ENCODE assay signal across 16 cellular contexts in genomic region chr12:15936751-15937150, GRCh38. TPM values are rescaled to one million over a fixed set of nuclear protein-coding genes. Genes with fewer than 3 reads are reported as not detected.
DNase-seq lines count a peak whose midpoint lies in the region; ATAC-seq and TF ChIP-seq lines count a peak whose summit lies in the region.
"Had no signal": no experiment of that assay in that cellular context is flagged by ENCODE, and none has a peak within 500 bp of the region (broad histone marks: within the 10 kb centered on the region; RNA-seq: fewer than 3 reads in every experiment).

No MANE protein-coding gene starts in this region.

- H3K4me2 ChIP-seq in H9 (ENCODE audit: insufficient read depth, insufficient read length, low read length) = no peak overlapping the region
- no peak overlapping the region for H3K4me2 ChIP-seq in trophoblast cell (ENCODE audit: low read length)
- H3K4me2 ChIP-seq: BLaER1 treated with 17β-estradiol and CSF1 and Interleukin-3, amounts not matched to agents 10 nM and 100 nM; GM23338 had no signal

- POLR2A ChIA-PET in WTC11 (lab: Charles Lee) (no interaction called here), GM10248 (lab: Yijun Ruan, JAX) (no interaction called here)

- no peak overlapping the region for H4K8ac ChIP-seq in H9 (replicated peaks; ENCODE audit: insufficient read length, low read depth, low read length)
- no peak overlapping the region for H4K8ac ChIP-seq in trophoblast cell (ENCODE audit: low read depth, low read length)

- H2AK5ac ChIP-seq in H9 (ENCODE audit: insufficient read length, low read length) (no peak overlapping the region), trophoblast cell (ENCODE audit: low read length) (no peak overlapping the region)

- WGBS in H9 (ENCODE audit: extremely low coverage, insufficient read length, low lambda C conversion rate) = no CpG with 5 or more reads among the region's 3 CpGs
- no CpG with 5 or more reads among the region's 3 CpGs for WGBS in trophoblast cell (ENCODE audit: extremely low coverage, insufficient coverage, insufficient read length)
- whole genome bisulfite sequencing in esophagus squamous epithelium, 2 donors = 80% methylated on average over 3 of the region's 3 CpGs

- H3K36me3 ChIP-seq in trophoblast cell (ENCODE audit: control insufficient read depth in 1 of 2, insufficient read depth in 2 of 2, low read length in 2 of 2) (peaks cover 0 to 2% of the 10 kb centered on the region in 2 experiments), esophagus squamous epithelium (peaks cover 0 to 8% (median 0%) of the 10 kb centered on the region in 3 donors)
- H3K36me3 ChIP-seq: HAP-1 had no signal

- H3K27me3 Mint-ChIP-seq in H9 (ENCODE audit: low read depth) (no peaks in the 10 kb centered on the region), WTC11 (ENCODE audit: low read depth) (no peaks in the 10 kb centered on the region)
- H3K27me3 Mint-ChIP-seq: CD4-positive, CD25-positive, alpha-beta regulatory T cell had no signal

- H3K27ac ChIP-seq in H9 (ENCODE audit: insufficient read length, low read depth, low read length) (no peak overlapping the region), epithelial cell of prostate (peak overlapping the region; percentile 36), trophoblast cell (ENCODE audit: low read depth, low read length) (no peak overlapping the region), esophagus squamous epithelium (no peak overlapping the region)
- H3K27ac ChIP-seq: BLaER1 treated with 17β-estradiol and CSF1 and Interleukin-3, amounts not matched to agents 10 nM and 100 nM had no signal

- H4K12ac ChIP-seq in trophoblast cell (ENCODE audit: low read depth, low read length) = no peak overlapping the region

- H3K79me1 ChIP-seq in H9 (ENCODE audit: insufficient read depth, low read depth, low read length, poor library complexity, severe bottlenecking) (no peaks in the 10 kb centered on the region), trophoblast cell (ENCODE audit: low read length) (peaks cover 3% of the 10 kb centered on the region)

- intact Hi-C loops in esophagus squamous epithelium (cut with DNase I) = no loop called here

- H3K4me1 ChIP-seq in H9 (ENCODE audit: insufficient read depth, low read length) (no peaks in the 10 kb centered on the region), trophoblast cell (ENCODE audit: control insufficient read depth in 1 of 2, insufficient read depth in 2 of 2, low read length in 2 of 2) (peaks cover 0 to under 1% of the 10 kb centered on the region in 2 experiments), esophagus squamous epithelium (no peaks in the 10 kb centered on the region)
- H3K4me1 ChIP-seq: HAP-1 had no signal

- H2BK12ac ChIP-seq in H9 (ENCODE audit: insufficient read length, low read depth, low read length) = no peak overlapping the region
- no peak overlapping the region for H2BK12ac ChIP-seq in trophoblast cell (ENCODE audit: low read length)

- CTCF ChIA-PET in WTC11 (lab: Charles Lee) (no interaction called here), GM10248 (lab: Yijun Ruan, JAX) (no interaction called here)

- DNase-seq in H9 (no peak), WTC11 (ENCODE audit: low spot score) (no peak), epithelial cell of prostate (ENCODE audit: low read depth, low spot score) (no peak), trophoblast cell (peak in 1 of 2 donors; percentile 35), esophagus squamous epithelium (lab: John Stamatoyannopoulos, UW) (no peak), GM10248 (ENCODE audit: extremely low spot score) (no peak)
- no peak for DNase-seq in stimulated activated CD4-positive, alpha-beta T cell treated with anti-CD3 and anti-CD28 coated beads, Interleukin-2, amount 100 ng/mL, for 24 hours
- DNase-seq: ACHN; Calu3; CD4-positive, CD25-positive, alpha-beta regulatory T cell; DMS 273 treated with DMSO at 0.1 percent for 48 hours; HFFc6 had no signal

- 0 out of 7 replicates have a peak overlapping the region, but pooled peaks of 1 of the 3 experiments have one; percentile 19 for H3K27ac Mint-ChIP-seq in H9
- no peak overlapping the region for H3K27ac Mint-ChIP-seq in WTC11
- H3K27ac Mint-ChIP-seq: CD4-positive, CD25-positive, alpha-beta regulatory T cell; GM23338; HFFc6 had no signal

- TF ChIP-seq POLR2A in esophagus squamous epithelium (IDR thresholded peaks at IDR 0.05) = no peak

- H2BK15ac ChIP-seq in H9 (ENCODE audit: low read depth, low read length) = no peak overlapping the region

- H3K4ac ChIP-seq in H9 (ENCODE audit: low read depth, low read length) = no peak overlapping the region; the same call in 1 of the 2 replicates
- no peak overlapping the region for H3K4ac ChIP-seq in trophoblast cell (ENCODE audit: low read depth, low read length)

- no peak overlapping the region for H4K5ac ChIP-seq in H9 (ENCODE audit: insufficient read length, low read depth, low read length)

- H3K14ac ChIP-seq in H9 (ENCODE audit: insufficient read depth, low read length) (no peak overlapping the region), trophoblast cell (ENCODE audit: low read length) (no peak overlapping the region)

- H4K91ac ChIP-seq in H9 (ENCODE audit: insufficient read length, low read depth, low read length) (peak overlapping the region; percentile 81), trophoblast cell (ENCODE audit: low read depth, low read length) (peak overlapping the region; percentile 17)

- no peak overlapping the region for H2BK20ac ChIP-seq in H9 (ENCODE audit: low read depth, low read length, poor library complexity, severe bottlenecking)

- H3K18ac ChIP-seq in H9 (ENCODE audit: insufficient read length, low read depth, low read length) (no peak overlapping the region), trophoblast cell (ENCODE audit: low read length) (no peak overlapping the region)

- H3K36me3 Mint-ChIP-seq in H9 (ENCODE audit: insufficient read depth in 1 of 3, low read depth in 3 of 3) = peaks cover 0 to 5% (median 1%) of the 10 kb centered on the region in 3 experiments; a peak in 1 of 7 replicates
- H3K36me3 Mint-ChIP-seq in WTC11 = peaks cover 4% of the 10 kb centered on the region

- H3K23ac ChIP-seq in H9 (ENCODE audit: insufficient read length, low read depth, low read length) = no peak overlapping the region
- H3K23ac ChIP-seq in trophoblast cell (ENCODE audit: low read length) = no peak overlapping the region

- no peak overlapping the region for H3T11ph ChIP-seq in H9 (ENCODE audit: low read length)

- H3K9ac ChIP-seq in H9 (ENCODE audit: extremely low read depth, insufficient read length, low read length) (no peak overlapping the region), trophoblast cell (ENCODE audit: low read length) (no peak overlapping the region)
- H3K9ac ChIP-seq: BLaER1 treated with 17β-estradiol and CSF1 and Interleukin-3, amounts not matched to agents 10 nM and 100 nM had no signal

- H2BK5ac ChIP-seq in H9 (ENCODE audit: insufficient read length, low read length) (no peak overlapping the region), trophoblast cell (ENCODE audit: low read depth, low read length, poor library complexity) (peak overlapping the region; percentile 52)

- no peak for ATAC-seq in WTC11
- ATAC-seq: GM12878, GM23338 had no signal

- H3K79me2 ChIP-seq in H9 (ENCODE audit: insufficient read depth, low read length) = no peaks in the 10 kb centered on the region
- no peaks in the 10 kb centered on the region for H3K79me2 ChIP-seq in trophoblast cell (ENCODE audit: control insufficient read depth, insufficient read depth, low read length, poor library complexity)

- H3K9me3 Mint-ChIP-seq in H9 = peaks cover 0 to 2% of the 10 kb centered on the region in 2 experiments; a peak in 2 of 5 replicates
- peaks cover 8% of the 10 kb centered on the region for H3K9me3 Mint-ChIP-seq in WTC11
- H3K9me3 Mint-ChIP-seq: GM23338 had no signal

- no peak overlapping the region for H3K4me3 Mint-ChIP-seq in H9
- no peak overlapping the region for H3K4me3 Mint-ChIP-seq in WTC11
- H3K4me3 Mint-ChIP-seq: CD4-positive, CD25-positive, alpha-beta regulatory T cell; GM23338; HFFc6 had no signal

- no peaks in the 10 kb centered on the region for H3K23me2 ChIP-seq in H9 (ENCODE audit: insufficient read length, low read depth, low read length, poor library complexity, severe bottlenecking)

- H2AFZ ChIP-seq in H9 (ENCODE audit: low read length) (no peak overlapping the region), trophoblast cell (ENCODE audit: insufficient read depth, low read length, poor library complexity) (no peak overlapping the region)
- H2AFZ ChIP-seq: GM23338 had no signal

- H3K56ac ChIP-seq in H9 (ENCODE audit: insufficient read length, low read depth, low read length) = no peak overlapping the region

- H2BK120ac ChIP-seq in H9 (ENCODE audit: low read depth, low read length, poor library complexity, severe bottlenecking) (no peak overlapping the region), trophoblast cell (ENCODE audit: insufficient read depth, low read length, poor library complexity) (no peak overlapping the region)

- H3K4me3 ChIP-seq in trophoblast cell (ENCODE audit: low read depth, low read length) (no peak overlapping the region), esophagus squamous epithelium (no peak overlapping the region)
- H3K4me3 ChIP-seq: BLaER1 treated with 17β-estradiol and CSF1 and Interleukin-3, amounts not matched to agents 10 nM and 100 nM; GM12878; GM23338; HAP-1 had no signal

- H3K4me1 Mint-ChIP-seq in H9 (peaks cover 6% of the 10 kb centered on the region in 2 experiments), WTC11 (peaks cover 7% of the 10 kb centered on the region)

- H3K27me3 ChIP-seq in H9 (ENCODE audit: insufficient read depth, low read length) (no peaks in the 10 kb centered on the region), trophoblast cell (ENCODE audit: insufficient read depth, low read length) (no peaks in the 10 kb centered on the region), esophagus squamous epithelium (no peaks in the 10 kb centered on the region)
- H3K27me3 ChIP-seq: BLaER1 treated with 17β-estradiol and CSF1 and Interleukin-3, amounts not matched to agents 10 nM and 100 nM had no signal

- no peak for TF ChIP-seq CTCF in H9 (conservative IDR thresholded peaks at IDR 0.05)
- TF ChIP-seq CTCF in WTC11 (IDR thresholded peaks at IDR 0.05) = no peak
- TF ChIP-seq CTCF in esophagus squamous epithelium (IDR thresholded peaks at IDR 0.05) = no peak
- TF ChIP-seq CTCF in GM10248 (IDR thresholded peaks at IDR 0.05; ENCODE audit: control extremely low read depth, extremely low read depth, low read depth, missing control alignments) = no peak

- no peaks in the 10 kb centered on the region for H4K20me1 ChIP-seq in H9 (ENCODE audit: control insufficient read depth, insufficient read depth, insufficient read length)

- no peaks in the 10 kb centered on the region for H3K9me3 ChIP-seq in H9 (ENCODE audit: control insufficient read depth, low read depth, low read length)
- H3K9me3 ChIP-seq in trophoblast cell (ENCODE audit: insufficient read depth, low read depth, low read length) = no peaks in the 10 kb centered on the region
- H3K9me3 ChIP-seq in esophagus squamous epithelium = peaks cover 0 to 9% (median 0%) of the 10 kb centered on the region in 3 donors
- H3K9me3 ChIP-seq: HAP-1 had no signal

RNA-seq across cellular contexts. Expression of gene DERA, which starts 25.6 kb away (rescaled TPM):
- total RNA-seq in H9 (2021) = 20.5 and 20.9 TPM in 2 replicates
- total RNA-seq in WTC11 (2021) = 21.2 to 23.7 TPM (median 22.4 TPM) in 3 replicates
- polyA plus RNA-seq in trophoblast cell (2013) = 31.0 and 32.1 TPM in 2 replicates
- 10 to 100 TPM; 25.8 to 68.2 (median 41.7) TPM for total RNA-seq in esophagus squamous epithelium

RNA-seq across cellular contexts. Expression of gene STRAP, which starts 54.6 kb away (rescaled TPM):
- 210 and 218 TPM in 2 replicates for total RNA-seq in H9 (2021)
- total RNA-seq in WTC11 (2021) = 196 to 221 TPM (median 201 TPM) in 3 replicates
- 226 and 235 TPM in 2 replicates for polyA plus RNA-seq in trophoblast cell (2013)
- 10 to 100 TPM; 39.2 to 81.3 (median 70.0) TPM for total RNA-seq in esophagus squamous epithelium
